8 cellular contexts compared by ENCODE assay signal in the genomic region with DNA sequence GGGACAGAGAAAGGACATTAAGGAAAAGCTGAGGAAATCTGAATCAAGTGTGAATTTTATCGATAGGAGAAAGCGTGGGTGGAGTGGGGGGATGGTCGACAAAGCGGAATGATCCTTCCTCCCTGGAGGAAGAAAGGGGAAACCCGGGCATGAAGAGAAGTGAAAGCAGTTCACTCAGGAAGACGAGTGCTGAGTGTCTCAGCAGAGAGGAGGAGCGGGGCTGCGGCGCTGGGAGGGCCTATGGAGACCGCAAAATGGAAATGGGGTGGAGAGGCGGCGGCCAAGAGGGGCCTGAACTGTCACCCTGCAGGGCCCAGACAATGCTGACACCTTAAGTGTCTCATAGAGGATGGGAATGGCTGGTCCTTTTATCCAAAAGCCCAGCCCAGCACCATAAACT. TPM values are rescaled to one million over a fixed set of nuclear protein-coding genes. Genes with fewer than 3 reads are reported as not detected.
DNase-seq lines count a peak whose midpoint lies in the region; ATAC-seq and TF ChIP-seq lines count a peak whose summit lies in the region.

No MANE protein-coding gene starts in this region.

- no peak overlapping the region for H3K27ac ChIP-seq in CD8-positive, alpha-beta memory T cell (ENCODE audit: low read depth, low read length)
- H3K27ac ChIP-seq in RWPE2 (ENCODE audit: poor library complexity, severe bottlenecking), result peak overlapping the region; percentile 99
- no peak overlapping the region for H3K27ac ChIP-seq in Karpas-422 (ENCODE audit: low read length)

- peak overlapping the region in 4 of 7 donors; percentile 24 to 68 (median 48) for H3K4me3 Mint-ChIP-seq in CD8-positive, alpha-beta memory T cell
- H3K4me3 Mint-ChIP-seq in glutamatergic neuron (ENCODE audit: unreplicated experiment), result peak overlapping the region; percentile 26
- no peak overlapping the region for H3K4me3 Mint-ChIP-seq in progenitor cell of endocrine pancreas (ENCODE audit: low read depth)

- no peaks in the 10 kb centered on the region for H3K9me2 ChIP-seq in Karpas-422 (replicated peaks; ENCODE audit: insufficient read depth, low read length)

- H4K20me1 ChIP-seq in Karpas-422 (ENCODE audit: insufficient read depth, low read depth, low read length), result peaks cover 23% of the 10 kb centered on the region

- H3K4me1 ChIP-seq in CD8-positive, alpha-beta memory T cell (ENCODE audit: insufficient read depth, low read length), result peaks cover 39% of the 10 kb centered on the region
- H3K4me1 ChIP-seq in RWPE2 (ENCODE audit: insufficient read depth, poor library complexity, severe bottlenecking) (peaks cover 82% of the 10 kb centered on the region), Karpas-422 (ENCODE audit: low read length) (peaks cover 20% of the 10 kb centered on the region)

- TF ChIP-seq CTCF in RWPE2 (IDR thresholded peaks at IDR 0.05; ENCODE audit: poor library complexity, severe bottlenecking), result no peak
- no peak for TF ChIP-seq CTCF in glutamatergic neuron (IDR thresholded peaks at IDR 0.05; ENCODE audit: partially characterized antibody, unreplicated experiment)
- no peak for TF ChIP-seq CTCF in progenitor cell of endocrine pancreas (IDR thresholded peaks at IDR 0.05; ENCODE audit: unreplicated experiment)

- H3K27me3 Mint-ChIP-seq in CD8-positive, alpha-beta memory T cell, result peaks cover 0 to 2% of the 10 kb centered on the region in 2 donors
- H3K27me3 Mint-ChIP-seq in glutamatergic neuron (ENCODE audit: unreplicated experiment) (peaks cover 5% of the 10 kb centered on the region), progenitor cell of endocrine pancreas (no peaks in the 10 kb centered on the region)

- no peaks in the 10 kb centered on the region for H3K9me3 Mint-ChIP-seq in CD8-positive, alpha-beta memory T cell
- H3K9me3 Mint-ChIP-seq in glutamatergic neuron (ENCODE audit: unreplicated experiment) (no peaks in the 10 kb centered on the region), progenitor cell of endocrine pancreas (ENCODE audit: low read depth) (no peaks in the 10 kb centered on the region)

- H3K4me1 Mint-ChIP-seq in CD8-positive, alpha-beta memory T cell, result peaks cover 55 to 81% (median 74%) of the 10 kb centered on the region in 3 donors
- peaks cover 31% of the 10 kb centered on the region for H3K4me1 Mint-ChIP-seq in glutamatergic neuron (ENCODE audit: low read depth, unreplicated experiment)
- H3K4me1 Mint-ChIP-seq in progenitor cell of endocrine pancreas (ENCODE audit: low read depth), result peaks cover 44% of the 10 kb centered on the region

- ATAC-seq in RWPE2 (ENCODE audit: low read depth), result no peak
- no peak for ATAC-seq in HG03196 (IDR thresholded peaks at IDR 0.05; ENCODE audit: unreplicated experiment)

- H3K9me3 ChIP-seq in CD8-positive, alpha-beta memory T cell (ENCODE audit: low read length), result no peaks in the 10 kb centered on the region
- H3K9me3 ChIP-seq in RWPE2 (ENCODE audit: severe bottlenecking) (no peaks in the 10 kb centered on the region), Karpas-422 (ENCODE audit: low read length) (no peaks in the 10 kb centered on the region)

- H3K27ac Mint-ChIP-seq in CD8-positive, alpha-beta memory T cell, result peak overlapping the region in 6 of 8 donors; percentile 13 to 97 (median 74)
- no peak overlapping the region for H3K27ac Mint-ChIP-seq in glutamatergic neuron (ENCODE audit: unreplicated experiment)
- H3K27ac Mint-ChIP-seq in progenitor cell of endocrine pancreas, result peak overlapping the region; percentile 89

- H3K4me2 ChIP-seq in Karpas-422 (ENCODE audit: low read depth, low read length, poor library complexity, severe bottlenecking), result no peak overlapping the region

- no peak for DNase-seq in CD8-positive, alpha-beta memory T cell
- DNase-seq in RWPE2 (ENCODE audit: low spot score) (no peak), glutamatergic neuron (no peak), progenitor cell of endocrine pancreas (ENCODE audit: low spot score, unreplicated experiment) (no peak), DMS 273 (lab: John Stamatoyannopoulos, UW; ENCODE audit: unreplicated experiment) (no peak), NCI-H1436 (lab: John Stamatoyannopoulos, UW) (no peak), Karpas-422 (no peak)

- peaks cover 91% of the 10 kb centered on the region for H3K79me2 ChIP-seq in Karpas-422 (ENCODE audit: low read length)

- H2AFZ ChIP-seq in Karpas-422 (ENCODE audit: low read length), result no peak overlapping the region

- POLR2A ChIA-PET in CD8-positive, alpha-beta memory T cell (lab: Charles Lee), result no interaction called here

- peaks cover 0 to 52% (median 10%) of the 10 kb centered on the region in 3 donors for H3K36me3 Mint-ChIP-seq in CD8-positive, alpha-beta memory T cell
- H3K36me3 Mint-ChIP-seq in glutamatergic neuron (ENCODE audit: unreplicated experiment) (no peaks in the 10 kb centered on the region), progenitor cell of endocrine pancreas (ENCODE audit: insufficient read depth) (peaks cover 6% of the 10 kb centered on the region)

- H3K9ac ChIP-seq in Karpas-422 (ENCODE audit: low read length), result no peak overlapping the region

- no peaks in the 10 kb centered on the region for H3K27me3 ChIP-seq in CD8-positive, alpha-beta memory T cell (ENCODE audit: insufficient read depth, low read length, poor library complexity, severe bottlenecking)
- H3K27me3 ChIP-seq in RWPE2 (ENCODE audit: insufficient read depth, poor library complexity, severe bottlenecking) (no peaks in the 10 kb centered on the region), Karpas-422 (ENCODE audit: low read length) (no peaks in the 10 kb centered on the region)

- no peak overlapping the region for H3K4me3 ChIP-seq in CD8-positive, alpha-beta memory T cell (ENCODE audit: low read length)
- no peak overlapping the region for H3K4me3 ChIP-seq in RWPE2 (ENCODE audit: severe bottlenecking)
- no peak overlapping the region for H3K4me3 ChIP-seq in Karpas-422 (ENCODE audit: low read length)

- H3K36me3 ChIP-seq in CD8-positive, alpha-beta memory T cell (ENCODE audit: insufficient read depth, low read length), result no peaks in the 10 kb centered on the region
- H3K36me3 ChIP-seq in RWPE2 (ENCODE audit: low read depth), result peaks cover 50% of the 10 kb centered on the region
- no peaks in the 10 kb centered on the region for H3K36me3 ChIP-seq in Karpas-422 (ENCODE audit: insufficient read depth, low read length)

- CTCF ChIA-PET in CD8-positive, alpha-beta memory T cell (lab: Charles Lee), result no interaction called here

RNA-seq across cellular contexts. Expression of gene ZDHHC7, which starts 8.7 kb away (rescaled TPM):
- total RNA-seq in CD8-positive, alpha-beta memory T cell, result 10 to 100 TPM; 31.6 to 32.6 TPM
- polyA plus RNA-seq in CD8-positive, alpha-beta memory T cell, result 45.7 TPM
- total RNA-seq in glutamatergic neuron (ENCODE audit: unreplicated experiment), result 43.6 TPM
- total RNA-seq in progenitor cell of endocrine pancreas, result 67.3 TPM in 2 replicates
- total RNA-seq in Karpas-422 (2014; rRNA removed; shearing (Covaris generic); ENCODE audit: low replicate concordance), result 22.5 and 27.8 TPM in 2 replicates

RNA-seq across cellular contexts. Expression of gene KIAA0513, which starts 25.0 kb away (rescaled TPM):
- total RNA-seq in CD8-positive, alpha-beta memory T cell, result 10 to 100 TPM; 13.2 to 13.5 TPM
- polyA plus RNA-seq in CD8-positive, alpha-beta memory T cell, result 7.2 TPM
- total RNA-seq in glutamatergic neuron (ENCODE audit: unreplicated experiment), result 56.1 TPM
- 15.2 and 16.3 TPM in 2 replicates for total RNA-seq in progenitor cell of endocrine pancreas
- 0.97 and 1.6 TPM in 2 replicates for total RNA-seq in Karpas-422 (2014; rRNA removed; shearing (Covaris generic); ENCODE audit: low replicate concordance)
